ENCODE assay signal across 24 cellular contexts in the genomic region with DNA sequence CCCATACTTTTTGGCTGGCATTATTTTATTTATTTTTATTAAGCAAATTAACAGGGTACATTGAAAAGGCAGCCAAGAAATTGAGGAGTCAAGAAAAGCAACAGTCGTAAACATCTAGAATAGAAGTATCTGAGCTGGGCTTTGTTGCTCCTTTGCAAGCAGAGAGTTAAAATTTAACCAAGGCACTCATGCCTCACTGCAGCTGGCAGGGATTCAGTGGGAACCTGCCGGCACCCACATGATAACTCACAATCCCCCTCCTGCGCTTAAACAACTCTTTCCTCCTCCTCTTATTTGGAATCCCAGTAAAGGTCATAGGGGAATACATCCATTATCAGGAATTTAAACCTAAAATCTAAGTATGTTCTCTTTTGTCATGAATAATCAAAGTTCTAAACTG.
"Had no signal": no experiment of that assay in that cellular context is flagged by ENCODE, and none has a peak within 500 bp of the region (broad histone marks: within the 10 kb centered on the region; RNA-seq: fewer than 3 reads in every experiment).

No MANE protein-coding gene starts in this region.

- H3K36me3 ChIP-seq: brain microvascular endothelial cell, left lung, neural progenitor cell, prostate gland, right atrium auricular region, thyroid gland, WERI-Rb-1 had no signal

- H3K4me2 ChIP-seq: neural progenitor cell had no signal

- H3K4me1 ChIP-seq: left lung, neural progenitor cell, prostate gland, right atrium auricular region, thyroid gland had no signal

- ATAC-seq: activated CD8-positive, alpha-beta memory T cell treated with anti-CD3 and anti-CD28 coated beads, Interleukin-2, amount 10 ng/mL, durations not matched to agents 7 days and 5 days; activated CD8-positive, alpha-beta T cell treated with anti-CD3 and anti-CD28 coated beads for 36 hours; esophagus mucosa; left lung; naive thymus-derived CD8-positive, alpha-beta T cell; stimulated activated naive CD8-positive, alpha-beta T cell treated with anti-CD3 and anti-CD28 coated beads, Interleukin-15, Interleukin-2, amounts not matched to agents 100 U/mL and 50 U/mL, for 24 hours; T-helper 17 cell had no signal

- H2AFZ ChIP-seq: neural progenitor cell had no signal

- H3K9me3 ChIP-seq: left lung, prostate gland, right atrium auricular region, thyroid gland had no signal

- H3K27me3 ChIP-seq: brain microvascular endothelial cell, left lung, neural progenitor cell, right atrium auricular region, thyroid gland had no signal

- H3K27ac ChIP-seq: brain microvascular endothelial cell, left lung, neural progenitor cell, prostate gland, right atrium auricular region, thyroid gland, WERI-Rb-1 had no signal

- H3K4me3 ChIP-seq: left lung, neural progenitor cell, prostate gland, right atrium auricular region, thyroid gland had no signal

- H3K9ac ChIP-seq: neural progenitor cell had no signal

- DNase-seq: activated CD4-positive, alpha-beta T cell treated with anti-CD3 and anti-CD28 coated beads, Interleukin-2, amount 10 ng/mL, durations not matched to agents 7 days and 5 days; activated CD4-positive, CD25-positive, alpha-beta regulatory T cell treated with anti-CD3 and anti-CD28 coated beads, Interleukin-2, amount 50 U/mL, for 72 hours; activated CD8-positive, alpha-beta memory T cell treated with anti-CD3 and anti-CD28 coated beads, Interleukin-2, amount 10 ng/mL, durations not matched to agents 7 days and 5 days; activated CD8-positive, alpha-beta T cell treated with anti-CD3 and anti-CD28 coated beads for 36 hours; activated gamma-delta T cell; activated T-cell treated with anti-CD3 and anti-CD28 coated beads for 4 hours; aorta; brain microvascular endothelial cell; caudate nucleus; effector CD4-positive, alpha-beta T cell; foreskin melanocyte; hippocampal formation; left lung; naive thymus-derived CD8-positive, alpha-beta T cell; stimulated activated CD4-positive, alpha-beta T cell treated with anti-CD3 and anti-CD28 coated beads, Interleukin-4, amount 100 ng/mL, for 4 hours; stimulated activated naive CD8-positive, alpha-beta T cell treated with anti-CD3 and anti-CD28 coated beads, Interleukin-15, Interleukin-2, amounts not matched to agents 100 U/mL and 50 U/mL, for 24 hours; substantia nigra; T-helper 17 cell; thyroid gland; WERI-Rb-1 had no signal
